ENCODE assay signal across 8 cellular contexts in genomic region chr4:145609494-145610427, GRCh38.
A peak's percentile ranks its signal among the peaks of the same experiment; 100 is the strongest.
DNase-seq lines count a peak whose midpoint lies in the region; ATAC-seq lines count a peak whose summit lies in the region.

No MANE protein-coding gene starts in this region.

- no peak overlapping the region for H3K4me3 Mint-ChIP-seq in memory B cell
- no peak overlapping the region for H3K4me3 Mint-ChIP-seq in stimulated activated effector memory CD8-positive, alpha-beta T cell treated with anti-CD3 and anti-CD28 coated beads, Interleukin-12 subunit alpha, Interleukin-12 subunit beta, amount 100 ng/mL, for 72 hours

- H3K4me1 Mint-ChIP-seq in memory B cell: no peaks in the 10 kb centered on the region
- peaks cover 6% of the 10 kb centered on the region for H3K4me1 Mint-ChIP-seq in stimulated activated effector memory CD8-positive, alpha-beta T cell treated with anti-CD3 and anti-CD28 coated beads, Interleukin-12 subunit alpha, Interleukin-12 subunit beta, amount 100 ng/mL, for 72 hours

- peaks cover 9% of the 10 kb centered on the region for H3K9me3 Mint-ChIP-seq in memory B cell
- peaks cover 5% of the 10 kb centered on the region for H3K9me3 Mint-ChIP-seq in stimulated activated effector memory CD8-positive, alpha-beta T cell treated with anti-CD3 and anti-CD28 coated beads, Interleukin-12 subunit alpha, Interleukin-12 subunit beta, amount 100 ng/mL, for 72 hours

- H3K27ac Mint-ChIP-seq in memory B cell: no peak overlapping the region
- no peak overlapping the region for H3K27ac Mint-ChIP-seq in stimulated activated effector memory CD8-positive, alpha-beta T cell treated with anti-CD3 and anti-CD28 coated beads, Interleukin-12 subunit alpha, Interleukin-12 subunit beta, amount 100 ng/mL, for 72 hours

- DNase-seq in SHP77 (lab: John Stamatoyannopoulos, UW) (peak; percentile 16 to 54), SHP77 treated with DMSO at 0.1 percent for 48 hours (lab: John Stamatoyannopoulos, UW) (no peak), NCI-H2227 (lab: John Stamatoyannopoulos, UW; ENCODE audit: unreplicated experiment) (peak; percentile 59), ecto neural progenitor cell (ENCODE audit: low spot score) (peak; percentile 49), memory B cell (ENCODE audit: low spot score in 2 of 2) (peak; percentile 44 to 55)
- DNase-seq in activated CD4-positive, alpha-beta T cell treated with anti-CD3 and anti-CD28 coated beads, Interleukin-2, amount 50 U/mL, for 4 hours: peak; percentile 58 to 67
- DNase-seq in stimulated activated effector memory CD8-positive, alpha-beta T cell treated with anti-CD3 and anti-CD28 coated beads, Interleukin-12 subunit alpha, Interleukin-12 subunit beta, amount 100 ng/mL, for 72 hours (ENCODE audit: low spot score in 2 of 2): peak in 1 of 2 donors; percentile 85

- peaks cover 3% of the 10 kb centered on the region for H3K36me3 Mint-ChIP-seq in memory B cell
- no peaks in the 10 kb centered on the region for H3K36me3 Mint-ChIP-seq in stimulated activated effector memory CD8-positive, alpha-beta T cell treated with anti-CD3 and anti-CD28 coated beads, Interleukin-12 subunit alpha, Interleukin-12 subunit beta, amount 100 ng/mL, for 72 hours

- peaks cover 2% of the 10 kb centered on the region for H3K27me3 Mint-ChIP-seq in memory B cell

- peak; percentile 62 for ATAC-seq in HG02678 (IDR thresholded peaks at IDR 0.05; ENCODE audit: unreplicated experiment)
- peak; percentile 75 for ATAC-seq in memory B cell (ENCODE audit: low read depth)
- peak; percentile 55 for ATAC-seq in stimulated activated effector memory CD8-positive, alpha-beta T cell treated with anti-CD3 and anti-CD28 coated beads, Interleukin-12 subunit alpha, Interleukin-12 subunit beta, amount 100 ng/mL, for 72 hours
